In genomic region chr1:54227836-54228435, GRCh38 we compare ENCODE assay signal across 1 cellular context.
TF ChIP-seq lines count a peak whose summit lies in the region.

No MANE protein-coding gene starts in this region.

TF ChIP-seq in HCT116, 20 proteins besides CTCF, POLR2A, EP300 and RAD21:
- no peak for TF ChIP-seq FOSL1 (IDR thresholded peaks at IDR 0.05; ENCODE audit: low read depth)
- no peak for TF ChIP-seq SRF (IDR thresholded peaks at IDR 0.05; ENCODE audit: low read depth)
- TF ChIP-seq CEBPB (IDR thresholded peaks at IDR 0.05; ENCODE audit: low read depth): no peak
- TF ChIP-seq ZFX (IDR thresholded peaks at IDR 0.05): no peak
- TF ChIP-seq ELF1 (IDR thresholded peaks at IDR 0.05; ENCODE audit: borderline replicate concordance, low read depth): no peak
- no peak for TF ChIP-seq REST (IDR thresholded peaks at IDR 0.05; ENCODE audit: low read depth)
